Comparison of ENCODE assay signal across 15 cellular contexts in genomic region chr21:46064870-46065214, GRCh38. TPM values are rescaled to one million over a fixed set of nuclear protein-coding genes. Genes with fewer than 3 reads are reported as not detected.
DNase-seq lines count a peak whose midpoint lies in the region; ATAC-seq, FAIRE-seq and TF ChIP-seq lines count a peak whose summit lies in the region.
"Had no signal": no experiment of that assay in that cellular context is flagged by ENCODE, and none has a peak within 500 bp of the region (broad histone marks: within the 10 kb centered on the region; RNA-seq: fewer than 3 reads in every experiment).

No MANE protein-coding gene starts in this region.

- ATAC-seq in HepG2 (peak; percentile 27; the same call in 2 of the 3 replicates), GM19395 (IDR thresholded peaks at IDR 0.05; ENCODE audit: unreplicated experiment) (no peak), HG03097 (IDR thresholded peaks at IDR 0.05; ENCODE audit: low FRiP score, unreplicated experiment) (no peak), GM18870 (IDR thresholded peaks at IDR 0.05; ENCODE audit: unreplicated experiment) (no peak)

- CTCF ChIA-PET in AG04450 (lab: Charles Lee) (interaction anchor here (1.0 kb wide), 1 partner anchor 9 kb away, joined by 3 read pairs; no protein-coding TSS in a partner anchor), HepG2 (lab: Yijun Ruan, JAX; ENCODE audit: low intra/inter-chr PET ratio, low total read pairs) (no interaction called here)

- intact Hi-C loops in HepG2 (cut with micrococcal nuclease; ENCODE audit: unreplicated experiment) (no loop called here), sigmoid colon (cut with DNase I) (no loop called here)

- H3K4me2 ChIP-seq in HepG2 (ENCODE audit: low read depth, low read length): no peak overlapping the region

- TF ChIP-seq CTCF in AG04450 (IDR thresholded peaks at IDR 0.05; ENCODE audit: low read depth, low read length): no peak
- no peak for TF ChIP-seq CTCF in HepG2 (CRISPR knock-in tag; IDR thresholded peaks at IDR 0.05)
- no peak for TF ChIP-seq CTCF in sigmoid colon (IDR thresholded peaks at IDR 0.05)

- H3K36me3 ChIP-seq in SJSA1: no peaks in the 10 kb centered on the region
- no peaks in the 10 kb centered on the region for H3K36me3 ChIP-seq in HepG2 (replicated peaks in 1 of 2; ENCODE audit: control insufficient read depth in 1 of 2, insufficient read depth in 2 of 2, low read length in 2 of 2)
- H3K36me3 ChIP-seq in sigmoid colon: no peaks in the 10 kb centered on the region
- H3K36me3 ChIP-seq: BE2C, SJCRH30 had no signal

- no CpG with 5 or more reads among the region's 13 CpGs for WGBS in HepG2 (ENCODE audit: low lambda C conversion rate)
- 55 to 66% methylated on average over 13 of the region's 13 CpGs for WGBS in sigmoid colon, 2 donors

- TF ChIP-seq EP300 in HepG2 (IDR thresholded peaks at IDR 0.05; ENCODE audit: low read depth in 2 of 2, low read length in 2 of 2): no peak
- TF ChIP-seq EP300 in HepG2 (CRISPR knock-in tag; IDR thresholded peaks at IDR 0.05; ENCODE audit: borderline replicate concordance): no peak
- TF ChIP-seq EP300 in sigmoid colon (IDR thresholded peaks at IDR 0.05): no peak

- peaks cover 26% of the 10 kb centered on the region for H3K9me3 ChIP-seq in AG04450 (ENCODE audit: control insufficient read depth, insufficient read depth, low read length)
- H3K9me3 ChIP-seq in SJSA1 (replicated peaks): peaks cover 14% of the 10 kb centered on the region
- peaks cover 22% of the 10 kb centered on the region for H3K9me3 ChIP-seq in HepG2 (ENCODE audit: low read length)
- no peaks in the 10 kb centered on the region for H3K9me3 ChIP-seq in sigmoid colon

- no peaks in the 10 kb centered on the region for H3K79me2 ChIP-seq in HepG2 (ENCODE audit: insufficient read depth, low read length)

- no TSS peak for BruUV-seq in HepG2 (replicated peaks; lab: Mats Ljungman, UMichigan)

- no peak for FAIRE-seq in HepG2 (lab: Jason Lieb, UNC)
- FAIRE-seq: endometrium, GM12891, GM19239 had no signal

- DNase-seq in AG04450 (ENCODE audit: low read depth, low spot score): no peak
- peak in 1 of 2 experiments; percentile 44 for DNase-seq in SJSA1 (ENCODE audit: low read depth in 1 of 2, low spot score in 2 of 2)
- DNase-seq in HepG2 (ENCODE audit: low spot score): no peak
- DNase-seq in sigmoid colon: no peak
- DNase-seq in germinal center (ENCODE audit: low spot score): no peak
- DNase-seq: BE2C, NCI-H1417 treated with DMSO at 0.1 percent for 48 hours, NCI-H774, SJCRH30 had no signal

- no peak overlapping the region for H3K9ac ChIP-seq in HepG2 (ENCODE audit: insufficient read depth, low read depth, low read length)

- TF ChIP-seq POLR2A in HepG2 (IDR thresholded peaks at IDR 0.05; ENCODE audit: insufficient read depth in 1 of 2, low read depth in 2 of 2, low read length in 2 of 2) (no peak), sigmoid colon (IDR thresholded peaks at IDR 0.05) (no peak)

- TF ChIP-seq RAD21 in HepG2 (CRISPR knock-in tag; IDR thresholded peaks at IDR 0.05): no peak

- H3K4me1 ChIP-seq in SJSA1 (replicated peaks) (peaks cover 40% of the 10 kb centered on the region), HepG2 (ENCODE audit: insufficient read depth, low read length) (peaks cover 6% of the 10 kb centered on the region; the same call in 1 of the 2 replicates), sigmoid colon (peaks cover 0 to 51% (median 49%) of the 10 kb centered on the region in 4 donors)
- H3K4me1 ChIP-seq: BE2C, SJCRH30 had no signal

- POLR2A ChIA-PET in AG04450 (lab: Yijun Ruan, JAX) (interaction anchor here (0.9 to 1.5 kb wide), 5 partner anchors 16 to 37 kb away, joined by 3 to 9 read pairs (median 6); no protein-coding TSS in a partner anchor), HepG2 (lab: Yijun Ruan, JAX) (no interaction called here)

- peak overlapping the region; percentile 94 for H3K27ac ChIP-seq in AG04450 (ENCODE audit: low read depth, low read length)
- peak overlapping the region; percentile 44 for H3K27ac ChIP-seq in SJSA1
- H3K27ac ChIP-seq in HepG2 (ENCODE audit: extremely low read length, insufficient read depth, low read length): no peak overlapping the region
- H3K27ac ChIP-seq in sigmoid colon: peak overlapping the region; percentile 83 to 93 (median 91)
- H3K27ac ChIP-seq: SJCRH30 had no signal

- H3K4me3 ChIP-seq in AG04450 (ENCODE audit: low read depth, low read length) (no peak overlapping the region), SJSA1 (no peak overlapping the region), HepG2 (replicated peaks in 1 of 3; ENCODE audit: insufficient read depth in 1 of 3, low read depth in 2 of 3, low read length in 3 of 3) (no peak overlapping the region), sigmoid colon (no peak overlapping the region)
- H3K4me3 ChIP-seq: SJCRH30 had no signal

- H3K27me3 ChIP-seq in AG04450 (ENCODE audit: control insufficient read depth, insufficient read depth, low read length): no peaks in the 10 kb centered on the region
- no peaks in the 10 kb centered on the region for H3K27me3 ChIP-seq in SJSA1 (replicated peaks)
- H3K27me3 ChIP-seq in HepG2 (ENCODE audit: control insufficient read depth in 1 of 2, insufficient read depth in 2 of 2, low read length in 2 of 2): peaks cover 6 to 39% of the 10 kb centered on the region in 2 experiments; a peak in 4 of 5 replicates
- no peaks in the 10 kb centered on the region for H3K27me3 ChIP-seq in sigmoid colon
- H3K27me3 ChIP-seq: BE2C, SJCRH30 had no signal

- no peak overlapping the region for H2AFZ ChIP-seq in HepG2 (ENCODE audit: low read length)

- no peaks in the 10 kb centered on the region for H4K20me1 ChIP-seq in HepG2 (ENCODE audit: insufficient read depth, low read length)

- in situ Hi-C loops in HepG2 (cut with HindIII; ENCODE audit: extremely low pct_ligation_motif_present, low pct_unique_long_range_greater_than_20kb): no loop called here

TF ChIP-seq in HepG2, 621 proteins besides CTCF, POLR2A, EP300 and RAD21:
- TF ChIP-seq SMAD3 (CRISPR knock-in tag; IDR thresholded peaks at IDR 0.05) (no peak), MXD3 (CRISPR knock-in tag; IDR thresholded peaks at IDR 0.05) (no peak)

RNA-seq across cellular contexts. Expression of gene COL6A2, which starts 33.1 kb away (rescaled TPM):
- 454 and 676 TPM in 2 replicates for polyA plus RNA-seq in AG04450 (2011; rRNA removed)
- polyA minus RNA-seq in AG04450 (2011; rRNA and poly(A)+ RNA removed): 266 and 343 TPM in 2 replicates
- 310 and 333 TPM in 2 replicates for total RNA-seq in SJSA1 (2014; rRNA removed; shearing (Covaris generic))
- total RNA-seq in HepG2 (2016; rRNA removed; fragmentation: Illumina TruSeq; extraction: Trizol): 0.07 and 0.14 TPM in 2 replicates
- total RNA-seq in HepG2 (2016; cell fraction: cytosol; rRNA removed; fragmentation: Illumina TruSeq; extraction: Trizol; ENCODE audit: low read depth): not detected in 2 replicates
- total RNA-seq in HepG2 (2016; cell fraction: insoluble cytoplasmic fraction; rRNA removed; fragmentation: Illumina TruSeq; extraction: Trizol): 0.06 TPM in 1 of 2 replicates, not detected in the other
- total RNA-seq in HepG2 (2016; cell fraction: membrane; rRNA removed; fragmentation: Illumina TruSeq; extraction: Trizol): not detected in 2 replicates
- total RNA-seq in HepG2 (2016; cell fraction: nucleus; rRNA removed; fragmentation: Illumina TruSeq; extraction: Trizol): 0.13 and 0.22 TPM in 2 replicates
- polyA plus RNA-seq in HepG2 (2011; rRNA removed): 0.41 and 1.6 TPM in 2 replicates
- polyA plus RNA-seq in HepG2 (2011; cell fraction: cytosol; rRNA removed): 0.27 and 0.31 TPM in 2 replicates
- polyA plus RNA-seq in HepG2 (2011; cell fraction: nucleus; rRNA removed): 8.5 and 10.4 TPM in 2 replicates
- 0.36 and 0.81 TPM in 2 replicates for polyA plus RNA-seq in HepG2 (2012)
- polyA plus RNA-seq in HepG2 (2016; cell fraction: cytosol; fragmentation: Illumina TruSeq; extraction: Trizol; ENCODE audit: low read depth): not detected in 2 replicates
- not detected in 2 replicates for polyA plus RNA-seq in HepG2 (2016; cell fraction: insoluble cytoplasmic fraction; fragmentation: Illumina TruSeq; extraction: Trizol; ENCODE audit: low read depth)
- polyA plus RNA-seq in HepG2 (2016; cell fraction: membrane; fragmentation: Illumina TruSeq; extraction: Trizol; ENCODE audit: low read depth): not detected in 2 replicates
- 0.48 and 0.69 TPM in 2 replicates for polyA plus RNA-seq in HepG2 (2016; cell fraction: nucleus; fragmentation: Illumina TruSeq; extraction: Trizol; ENCODE audit: insufficient read depth, low read depth)
- 0.44 TPM in 1 of 2 replicates, not detected in the other for polyA minus RNA-seq in HepG2 (2011; rRNA and poly(A)+ RNA removed; ENCODE audit: low replicate concordance)
- not detected in 2 replicates for polyA minus RNA-seq in HepG2 (2011; cell fraction: cytosol; rRNA and poly(A)+ RNA removed)
- 0.52 and 1.2 TPM in 2 replicates for polyA minus RNA-seq in HepG2 (2011; cell fraction: nucleus; rRNA and poly(A)+ RNA removed)
- total RNA-seq in sigmoid colon: 1,000 to 10,000 TPM in 2 of 4 donors, 100 to 1,000 TPM in 2; 570 to 1,745 (median 1,082) TPM
- 100 to 1,000 TPM in 1 of 3 donors, 10 to 100 TPM in 2; 14.3 to 233 (median 37.8) TPM for polyA plus RNA-seq in sigmoid colon

Comparison
In these comparisons a context has a peak if more than half of its experiments do, and no peak if none do; other contexts are left out.
1. RNA of gene COL6A2, which starts 33.1 kb away (total RNA-seq): 570 to 1,745 TPM in sigmoid colon and 310 to 333 TPM in SJSA1; 0.06 to 0.22 TPM in HepG2; every median in the first group is over 100 times any median in the second.